22 cellular contexts compared by ENCODE assay signal in genomic region chr6:74626288-74626687, GRCh38.
"Had no signal": no experiment of that assay in that cellular context is flagged by ENCODE, and none has a peak within 500 bp of the region (broad histone marks: within the 10 kb centered on the region; RNA-seq: fewer than 3 reads in every experiment).

No MANE protein-coding gene starts in this region.

- H3K27me3 Mint-ChIP-seq: naive B cell, type B pancreatic cell had no signal

- H3K4me1 ChIP-seq: esophagus squamous epithelium, gastroesophageal sphincter, suprapubic skin, thyroid gland had no signal

- H3K27ac Mint-ChIP-seq: naive B cell, nephron, type B pancreatic cell had no signal

- H3K36me3 Mint-ChIP-seq: naive B cell, type B pancreatic cell had no signal

- H3K9me3 ChIP-seq: neutrophil, thyroid gland had no signal

- H3K4me3 ChIP-seq: dorsolateral prefrontal cortex, esophagus squamous epithelium, gastroesophageal sphincter, lung, smooth muscle cell, suprapubic skin, thyroid gland had no signal

- H3K4me1 Mint-ChIP-seq: naive B cell had no signal

- H3K27ac ChIP-seq: dorsolateral prefrontal cortex, esophagus squamous epithelium, gastroesophageal sphincter, neutrophil, suprapubic skin, thyroid gland had no signal

- DNase-seq: cortex of kidney; dorsolateral prefrontal cortex; effector memory CD4-positive, alpha-beta T cell; esophagus squamous epithelium; foreskin fibroblast; glutamatergic neuron; kidney; left cardiac atrium; left ventricle myocardium superior; mesendoderm; naive B cell; right cardiac atrium; stimulated activated CD4-positive, alpha-beta T cell treated with anti-CD3 and anti-CD28 coated beads, Interleukin-2, amount 100 ng/mL, for 48 hours; stimulated activated naive CD4-positive, alpha-beta T cell treated with Interleukin-2 at 50 U/mL for 16 hours; thyroid gland had no signal

- H3K4me2 ChIP-seq: smooth muscle cell had no signal

- H3K36me3 ChIP-seq: esophagus squamous epithelium, gastroesophageal sphincter, neutrophil, suprapubic skin, thyroid gland had no signal

- H3K4me3 Mint-ChIP-seq: naive B cell, nephron, type B pancreatic cell had no signal

- H3K27me3 ChIP-seq: esophagus squamous epithelium, gastroesophageal sphincter, neutrophil, suprapubic skin, thyroid gland had no signal

- H3K9me3 Mint-ChIP-seq: type B pancreatic cell had no signal
